Comparison of ENCODE assay signal across 20 cellular contexts in genomic region chr7:150814328-150815001, GRCh38. TPM values are rescaled to one million over a fixed set of nuclear protein-coding genes. Genes with fewer than 3 reads are reported as not detected.
DNase-seq lines count a peak whose midpoint lies in the region; ATAC-seq, FAIRE-seq and TF ChIP-seq lines count a peak whose summit lies in the region.
"Had no signal": no experiment of that assay in that cellular context is flagged by ENCODE, and none has a peak within 500 bp of the region (broad histone marks: within the 10 kb centered on the region; RNA-seq: fewer than 3 reads in every experiment).

No MANE protein-coding gene starts in this region.

- DNase-seq in GM23338 (ENCODE audit: low spot score) (no peak), H1 (ENCODE audit: low read depth in 1 of 2, low spot score in 2 of 2) (no peak), neural progenitor cell (ENCODE audit: low spot score) (no peak), small intestine (peak; percentile 79), posterior vena cava (ENCODE audit: low spot score) (no peak)
- no peak for DNase-seq in activated naive CD8-positive, alpha-beta T cell treated with anti-CD3 and anti-CD28 coated beads for 36 hours
- no peak for DNase-seq in activated CD8-positive, alpha-beta T cell treated with anti-CD3 and anti-CD28 coated beads for 36 hours
- DNase-seq: 8988T; Calu3; CD8-positive, alpha-beta T cell; DMS79 treated with DMSO at 0.1 percent for 48 hours; GF-D8; HCEC 1CT had no signal

- H3K4me2 ChIP-seq in GM23338 = no peak overlapping the region
- H3K4me2 ChIP-seq in H1 (ENCODE audit: insufficient read depth in 1 of 2, low read depth in 2 of 2, low read length in 2 of 2) = peak overlapping the region; percentile 14 to 19; a peak in 1 of 4 replicates
- H3K4me2 ChIP-seq in neural progenitor cell = peak overlapping the region; percentile 40
- H3K4me2 ChIP-seq: BLaER1 treated with 17β-estradiol and CSF1 and Interleukin-3, amounts not matched to agents 10 nM and 100 nM had no signal

- no peaks in the 10 kb centered on the region for H3F3A ChIP-seq in GM23338 (replicated peaks; ENCODE audit: low read depth)
- peaks cover 16% of the 10 kb centered on the region for H3F3A ChIP-seq in neural progenitor cell (ENCODE audit: low read depth)

- FAIRE-seq in H1 (lab: Jason Lieb, UNC) (no peak), small intestine (lab: Jason Lieb, UNC) (no peak)
- FAIRE-seq: H54 had no signal

- H3K4ac ChIP-seq in H1 (replicated peaks; ENCODE audit: insufficient read length, low read depth, low read length) = no peak overlapping the region

- H3K27me3 Mint-ChIP-seq in GM23338 (ENCODE audit: insufficient read depth, low read depth, poor library complexity) (no peaks in the 10 kb centered on the region), neural progenitor cell (ENCODE audit: insufficient read depth, low read depth) (peaks cover 6% of the 10 kb centered on the region)
- H3K27me3 Mint-ChIP-seq in activated naive CD8-positive, alpha-beta T cell treated with anti-CD3 and anti-CD28 coated beads for 36 hours = peaks cover 41% of the 10 kb centered on the region
- peaks cover 34% of the 10 kb centered on the region for H3K27me3 Mint-ChIP-seq in activated CD8-positive, alpha-beta T cell treated with anti-CD3 and anti-CD28 coated beads for 36 hours

- H3K9ac ChIP-seq in H1 (replicated peaks in 1 of 4; ENCODE audit: extremely low read depth in 1 of 4, low read depth in 3 of 4, low read length in 3 of 4) (no peak overlapping the region), neural progenitor cell (no peak overlapping the region)
- H3K9ac ChIP-seq: BLaER1 treated with 17β-estradiol and CSF1 and Interleukin-3, amounts not matched to agents 10 nM and 100 nM had no signal

- no peaks in the 10 kb centered on the region for H3K9me2 ChIP-seq in GM23338 (ENCODE audit: insufficient read depth)

- H3K27ac ChIP-seq in GM23338 (ENCODE audit: low read depth) (no peak overlapping the region), H1 (ENCODE audit: low read depth, low read length) (no peak overlapping the region), neural progenitor cell (peak overlapping the region; percentile 71), small intestine (ENCODE audit: low read depth in 1 of 2, low read length in 1 of 2) (no peak overlapping the region)
- H3K27ac ChIP-seq: BLaER1 treated with 17β-estradiol and CSF1 and Interleukin-3, amounts not matched to agents 10 nM and 100 nM; HL-60 had no signal

- H3K36me3 ChIP-seq in GM23338 (ENCODE audit: insufficient read depth) (no peaks in the 10 kb centered on the region), H1 (ENCODE audit: control insufficient read depth in 2 of 4, insufficient read depth in 4 of 4, low read length in 3 of 4) (no peaks in the 10 kb centered on the region; a peak in 1 of 8 replicates), neural progenitor cell (no peaks in the 10 kb centered on the region), small intestine (ENCODE audit: control insufficient read depth in 2 of 2, insufficient read depth in 2 of 2, low read length in 2 of 2) (no peaks in the 10 kb centered on the region)
- H3K36me3 ChIP-seq: BLaER1 treated with 17β-estradiol and CSF1 and Interleukin-3, amounts not matched to agents 10 nM and 100 nM had no signal

- H2AK5ac ChIP-seq in H1 (ENCODE audit: low read depth, low read length) = no peak overlapping the region

- H3K36me3 Mint-ChIP-seq in GM23338 (ENCODE audit: low read depth) (peaks cover 5% of the 10 kb centered on the region; the same call in 1 of the 3 replicates), neural progenitor cell (no peaks in the 10 kb centered on the region)
- no peaks in the 10 kb centered on the region for H3K36me3 Mint-ChIP-seq in activated naive CD8-positive, alpha-beta T cell treated with anti-CD3 and anti-CD28 coated beads for 36 hours
- H3K36me3 Mint-ChIP-seq in activated CD8-positive, alpha-beta T cell treated with anti-CD3 and anti-CD28 coated beads for 36 hours (ENCODE audit: low read depth) = peaks cover 4% of the 10 kb centered on the region
- H3K36me3 Mint-ChIP-seq: CD8-positive, alpha-beta T cell had no signal

- TF ChIP-seq CTCF in GM23338 (conservative IDR thresholded peaks at IDR 0.05; ENCODE audit: low read depth in 2 of 2) (no peak), H1 (IDR thresholded peaks at IDR 0.05; ENCODE audit: control extremely low read depth in 1 of 3, insufficient read depth in 1 of 3, low read depth in 1 of 3, low read length in 3 of 3) (no peak), neural progenitor cell (IDR thresholded peaks at IDR 0.05) (no peak)
- no peak for TF ChIP-seq CTCF in activated CD8-positive, alpha-beta T cell treated with anti-CD3 and anti-CD28 coated beads for 36 hours (IDR thresholded peaks at IDR 0.05)

- intact Hi-C loops in posterior vena cava (cut with DNase I) = no loop called here
- intact Hi-C loops in activated CD8-positive, alpha-beta T cell treated with anti-CD3 and anti-CD28 coated beads for 36 hours (cut with micrococcal nuclease) = no loop called here

- H3K9me3 ChIP-seq in H1 (ENCODE audit: insufficient read depth in 2 of 2, low read depth in 1 of 2, low read length in 1 of 2) = peaks cover 0 to 6% of the 10 kb centered on the region in 2 experiments; a peak in 1 of 4 replicates
- H3K9me3 ChIP-seq in neural progenitor cell (ENCODE audit: low read depth) = peaks cover 7% of the 10 kb centered on the region
- no peaks in the 10 kb centered on the region for H3K9me3 ChIP-seq in small intestine (ENCODE audit: control insufficient read depth, low read depth)

- H3K4me1 Mint-ChIP-seq in GM23338 = peaks cover 9% of the 10 kb centered on the region; the same call in 2 of the 3 replicates
- peaks cover 12% of the 10 kb centered on the region for H3K4me1 Mint-ChIP-seq in neural progenitor cell
- no peaks in the 10 kb centered on the region for H3K4me1 Mint-ChIP-seq in activated naive CD8-positive, alpha-beta T cell treated with anti-CD3 and anti-CD28 coated beads for 36 hours
- H3K4me1 Mint-ChIP-seq in activated CD8-positive, alpha-beta T cell treated with anti-CD3 and anti-CD28 coated beads for 36 hours (ENCODE audit: low read depth) = no peaks in the 10 kb centered on the region
- H3K4me1 Mint-ChIP-seq: B cell had no signal

- H4K8ac ChIP-seq in H1 (ENCODE audit: extremely low read depth, insufficient read depth, low read length) = no peak overlapping the region

- TF ChIP-seq RAD21 in H1 (IDR thresholded peaks at IDR 0.05 in 1 of 2, conservative IDR thresholded peaks at IDR 0.05 in 1 of 2; ENCODE audit: low read depth in 2 of 2, low read length in 2 of 2) = no peak

- peak overlapping the region; percentile 15; the same call in 1 of the 2 replicates for H2BK20ac ChIP-seq in H1 (ENCODE audit: low read length)

- H3K56ac ChIP-seq in H1 (replicated peaks; ENCODE audit: insufficient read length, low read depth, low read length) = no peak overlapping the region

- H2BK15ac ChIP-seq in H1 (ENCODE audit: low read length) = no peak overlapping the region; the same call in 1 of the 2 replicates

- no peaks in the 10 kb centered on the region for H3K4me1 ChIP-seq in GM23338 (ENCODE audit: insufficient read depth)
- peaks cover 3 to 5% (median 4%) of the 10 kb centered on the region in 4 experiments; a peak in 5 of 7 replicates for H3K4me1 ChIP-seq in H1 (replicated peaks in 1 of 4; ENCODE audit: control insufficient read depth in 3 of 4, insufficient read depth in 4 of 4, low read length in 3 of 4)
- H3K4me1 ChIP-seq in neural progenitor cell = peaks cover 13% of the 10 kb centered on the region
- peaks cover 0 to 4% of the 10 kb centered on the region in 2 donors for H3K4me1 ChIP-seq in small intestine (ENCODE audit: control insufficient read depth in 2 of 2, insufficient read depth in 1 of 2, low read depth in 1 of 2, low read length in 1 of 2)

- no peak overlapping the region for H4K91ac ChIP-seq in H1 (replicated peaks; ENCODE audit: insufficient read length, low read length)

- H3K27me3 ChIP-seq in GM23338 (ENCODE audit: insufficient read depth) = no peaks in the 10 kb centered on the region
- H3K27me3 ChIP-seq in H1 (replicated peaks in 1 of 4; ENCODE audit: control insufficient read depth in 3 of 4, extremely low read depth in 1 of 4, insufficient read depth in 3 of 4, low read length in 3 of 4) = no peaks in the 10 kb centered on the region; a peak in 1 of 7 replicates
- no peaks in the 10 kb centered on the region for H3K27me3 ChIP-seq in neural progenitor cell
- H3K27me3 ChIP-seq in small intestine (ENCODE audit: control insufficient read depth in 2 of 2, insufficient read depth in 2 of 2, low read length in 2 of 2) = peaks cover 0 to 3% of the 10 kb centered on the region in 2 donors
- H3K27me3 ChIP-seq: BLaER1 treated with 17β-estradiol and CSF1 and Interleukin-3, amounts not matched to agents 10 nM and 100 nM had no signal

- H2AFZ ChIP-seq in GM23338 = no peak overlapping the region
- no peak overlapping the region for H2AFZ ChIP-seq in H1 (ENCODE audit: low read length)
- no peak overlapping the region for H2AFZ ChIP-seq in neural progenitor cell (replicated peaks)

- H3K79me2 ChIP-seq in GM23338 (replicated peaks; ENCODE audit: insufficient read depth) (no peaks in the 10 kb centered on the region), H1 (ENCODE audit: control insufficient read depth in 1 of 2, insufficient read depth in 2 of 2, low read length in 2 of 2) (no peaks in the 10 kb centered on the region), neural progenitor cell (ENCODE audit: low read depth) (no peaks in the 10 kb centered on the region)

- H3K79me1 ChIP-seq in H1 (ENCODE audit: low read depth, low read length) = no peaks in the 10 kb centered on the region

- CTCF ChIA-PET in H1 (lab: Charles Lee; ENCODE audit: partially characterized antibody) = interaction anchor here (1.2 to 1.5 kb wide), 3 partner anchors 22 to 195 kb away, joined by 3 to 4 read pairs (median 3); no protein-coding TSS in a partner anchor
- CTCF ChIA-PET in activated CD8-positive, alpha-beta T cell treated with anti-CD3 and anti-CD28 coated beads for 36 hours (lab: Charles Lee) = interaction anchor here (0.6 kb wide), 1 partner anchor 62 kb away, joined by 3 read pairs; no protein-coding TSS in a partner anchor

- H3K4me3 Mint-ChIP-seq in GM23338 (no peak overlapping the region), neural progenitor cell (no peak overlapping the region)
- H3K4me3 Mint-ChIP-seq in activated naive CD8-positive, alpha-beta T cell treated with anti-CD3 and anti-CD28 coated beads for 36 hours = no peak overlapping the region
- H3K4me3 Mint-ChIP-seq in activated CD8-positive, alpha-beta T cell treated with anti-CD3 and anti-CD28 coated beads for 36 hours = no peak overlapping the region
- H3K4me3 Mint-ChIP-seq: B cell; CD8-positive, alpha-beta T cell had no signal

- H3K27ac Mint-ChIP-seq in GM23338 (no peak overlapping the region), neural progenitor cell (no peak overlapping the region)
- H3K27ac Mint-ChIP-seq in activated naive CD8-positive, alpha-beta T cell treated with anti-CD3 and anti-CD28 coated beads for 36 hours = no peak overlapping the region
- no peak overlapping the region for H3K27ac Mint-ChIP-seq in activated CD8-positive, alpha-beta T cell treated with anti-CD3 and anti-CD28 coated beads for 36 hours
- H3K27ac Mint-ChIP-seq: B cell; CD8-positive, alpha-beta T cell had no signal

- TF ChIP-seq EP300 in H1 (IDR thresholded peaks at IDR 0.05; ENCODE audit: borderline replicate concordance in 1 of 2, low read depth in 2 of 2, low read length in 2 of 2) = no peak

- ATAC-seq in GM23338 = peak; percentile 52; the same call in 2 of the 3 replicates
- ATAC-seq in activated CD8-positive, alpha-beta T cell treated with anti-CD3 and anti-CD28 coated beads for 36 hours = no peak
- ATAC-seq: CD8-positive, alpha-beta T cell had no signal

- no peak overlapping the region; the same call in 1 of the 2 replicates for H2BK12ac ChIP-seq in H1 (ENCODE audit: low read depth, low read length)

- peak overlapping the region; percentile 38 for H2BK120ac ChIP-seq in H1 (replicated peaks; ENCODE audit: low read depth, low read length)

- WGBS in H1 (ENCODE audit: extremely low coverage in 1 of 2, insufficient coverage in 1 of 2, insufficient read length in 1 of 2, insufficient replicate concordance in 2 of 2, low coverage in 1 of 2, low lambda C conversion rate in 2 of 2, missing lambda C conversion rate in 1 of 2), 2 experiments = 71% methylated on average over 7 of the region's 7 CpGs; no CpG with 5 or more reads in 1 of the 2 experiments
- 27 to 67% (median 41%) methylated on average over 7 of the region's 7 CpGs for WGBS in small intestine, 3 donors

- no peak overlapping the region for H3K23ac ChIP-seq in H1 (ENCODE audit: insufficient read length)

- no peak for TF ChIP-seq POLR2A in H1 (IDR thresholded peaks at IDR 0.05; ENCODE audit: control extremely low read depth in 1 of 2, low read depth in 2 of 2, low read length in 2 of 2)

- H3K9me3 Mint-ChIP-seq in GM23338 (peaks cover 5% of the 10 kb centered on the region; the same call in 1 of the 3 replicates), neural progenitor cell (peaks cover 26% of the 10 kb centered on the region)
- H3K9me3 Mint-ChIP-seq in activated naive CD8-positive, alpha-beta T cell treated with anti-CD3 and anti-CD28 coated beads for 36 hours = peaks cover 11% of the 10 kb centered on the region
- peaks cover 7% of the 10 kb centered on the region for H3K9me3 Mint-ChIP-seq in activated CD8-positive, alpha-beta T cell treated with anti-CD3 and anti-CD28 coated beads for 36 hours

- POLR2A ChIA-PET in H1 (lab: Charles Lee; ENCODE audit: partially characterized antibody) = interaction anchor here (1.6 kb wide), 1 partner anchor 445 kb away, joined by 3 read pairs; no protein-coding TSS in a partner anchor
- POLR2A ChIA-PET in activated CD8-positive, alpha-beta T cell treated with anti-CD3 and anti-CD28 coated beads for 36 hours (lab: Charles Lee) = interaction anchor here (0.6 kb wide), 1 partner anchor 327 kb away, joined by 3 read pairs; no protein-coding TSS in a partner anchor

- H4K20me1 ChIP-seq in GM23338 (replicated peaks; ENCODE audit: insufficient read depth) = no peaks in the 10 kb centered on the region; the same call in 1 of the 2 replicates
- no peaks in the 10 kb centered on the region for H4K20me1 ChIP-seq in H1 (replicated peaks in 1 of 2; ENCODE audit: control insufficient read depth in 1 of 2, insufficient read depth in 2 of 2, low read length in 2 of 2)
- no peaks in the 10 kb centered on the region for H4K20me1 ChIP-seq in neural progenitor cell (ENCODE audit: low read depth)
- H4K20me1 ChIP-seq: BLaER1 treated with 17β-estradiol and CSF1 and Interleukin-3, amounts not matched to agents 10 nM and 100 nM had no signal

- no peak overlapping the region for H3K14ac ChIP-seq in H1 (ENCODE audit: insufficient read length)

- H3K4me3 ChIP-seq in GM23338 (no peak overlapping the region), H1 (ENCODE audit: extremely low read depth in 1 of 4, insufficient read depth in 2 of 4, low read depth in 3 of 4, low read length in 4 of 4) (no peak overlapping the region), neural progenitor cell (no peak overlapping the region), small intestine (ENCODE audit: low read depth in 1 of 2, low read length in 2 of 2) (no peak overlapping the region)
- H3K4me3 ChIP-seq: BLaER1 treated with 17β-estradiol and CSF1 and Interleukin-3, amounts not matched to agents 10 nM and 100 nM had no signal

- no peak overlapping the region; the same call in 1 of the 2 replicates for H2BK5ac ChIP-seq in H1 (ENCODE audit: low read depth, low read length)

- H3K23me2 ChIP-seq in H1 (ENCODE audit: low read depth, low read length) = no peaks in the 10 kb centered on the region

- no peak overlapping the region for H4K5ac ChIP-seq in H1 (ENCODE audit: insufficient read length, low read depth, low read length)

- H3K18ac ChIP-seq in H1 (ENCODE audit: extremely low read depth, low read length) = no peak overlapping the region

RNA-seq across cellular contexts. Expression of gene TMEM176A, which starts 13.9 kb away (rescaled TPM):
- total RNA-seq in GM23338 (2014; rRNA removed; shearing (Covaris generic)) = not detected in 2 replicates
- polyA plus RNA-seq in GM23338 (2016; fragmentation: Nextera tagmentation; extraction: Ambion mirVana) (0.34 and 0.66 TPM in 2 replicates), H1 (2011; rRNA removed) (0.71 and 1.5 TPM in 2 replicates), small intestine (100 to 1,000 TPM; 143 to 230 (median 227) TPM)
- 0.90 and 1.3 TPM in 2 replicates for total RNA-seq in H1 (2021; fragmentation: NEBNext Ultra II Directional; extraction: Animal tissue kit (Norgen Biotek cat#: 25700))
- polyA plus RNA-seq in H1 (2011; cell fraction: cytosol; rRNA removed) = 0.45 TPM
- 0.81 TPM for polyA plus RNA-seq in H1 (2011; cell fraction: nucleus; rRNA removed)
- polyA plus RNA-seq in H1 (2012, experiment 1 of 2) = 0.39 to 1.4 TPM (median 1.0 TPM) in 4 replicates
- 1.4 TPM for polyA plus RNA-seq in H1 (2012, experiment 2 of 2)
- 0.69 TPM for polyA plus RNA-seq in H1 (2013, experiment 1 of 2)
- 0.75 TPM for polyA plus RNA-seq in H1 (2013, experiment 2 of 2)
- 0.78 TPM in 1 of 2 replicates, not detected in the other for polyA minus RNA-seq in H1 (2011; rRNA and poly(A)+ RNA removed)
- polyA minus RNA-seq in H1 (2011; cell fraction: cytosol; rRNA and poly(A)+ RNA removed) = not detected
- polyA minus RNA-seq in H1 (2011; cell fraction: nucleus; rRNA and poly(A)+ RNA removed) = not detected
- total RNA-seq in neural progenitor cell (ENCODE audit: low replicate concordance) (0.62 TPM in 1 of 2 replicates, not detected in the other), posterior vena cava (10 to 100 TPM; 47.2 to 70.7 TPM)
- total RNA-seq in activated naive CD8-positive, alpha-beta T cell treated with anti-CD3 and anti-CD28 coated beads for 36 hours = not detected
- total RNA-seq in activated CD8-positive, alpha-beta T cell treated with anti-CD3 and anti-CD28 coated beads for 36 hours = not detected
- total RNA-seq: B cell, HT1080 had no signal

RNA-seq across cellular contexts. Expression of gene TMEM176B, which starts 14.3 kb away (rescaled TPM):
- total RNA-seq in GM23338 (2014; rRNA removed; shearing (Covaris generic)) = 0.35 and 0.47 TPM in 2 replicates
- polyA plus RNA-seq in GM23338 (2016; fragmentation: Nextera tagmentation; extraction: Ambion mirVana) (0.42 and 0.83 TPM in 2 replicates), H1 (2011; rRNA removed) (2.1 and 2.2 TPM in 2 replicates), small intestine (100 to 1,000 TPM; 152 to 218 (median 206) TPM)
- 1.2 TPM in 2 replicates for total RNA-seq in H1 (2021; fragmentation: NEBNext Ultra II Directional; extraction: Animal tissue kit (Norgen Biotek cat#: 25700))
- 1.7 TPM for polyA plus RNA-seq in H1 (2011; cell fraction: cytosol; rRNA removed)
- polyA plus RNA-seq in H1 (2011; cell fraction: nucleus; rRNA removed) = 1.9 TPM
- 0.48 to 1.3 TPM (median 1.2 TPM) in 4 replicates for polyA plus RNA-seq in H1 (2012, experiment 1 of 2)
- polyA plus RNA-seq in H1 (2012, experiment 2 of 2) = 1.3 TPM
- polyA plus RNA-seq in H1 (2013, experiment 1 of 2) = 0.91 TPM
- polyA plus RNA-seq in H1 (2013, experiment 2 of 2) = 0.87 TPM
- 1.0 TPM in 1 of 2 replicates, not detected in the other for polyA minus RNA-seq in H1 (2011; rRNA and poly(A)+ RNA removed)
- not detected for polyA minus RNA-seq in H1 (2011; cell fraction: cytosol; rRNA and poly(A)+ RNA removed)
- polyA minus RNA-seq in H1 (2011; cell fraction: nucleus; rRNA and poly(A)+ RNA removed) = not detected
- total RNA-seq in neural progenitor cell (ENCODE audit: low replicate concordance) (0.54 and 1.1 TPM in 2 replicates), posterior vena cava (100 to 1,000 TPM in 1 of 2 donors, 10 to 100 TPM in 1; 65.3 to 110 TPM)
- total RNA-seq in activated naive CD8-positive, alpha-beta T cell treated with anti-CD3 and anti-CD28 coated beads for 36 hours = not detected
- total RNA-seq in activated CD8-positive, alpha-beta T cell treated with anti-CD3 and anti-CD28 coated beads for 36 hours = not detected
- total RNA-seq: CD8-positive, alpha-beta T cell; HT1080 had no signal

RNA-seq across cellular contexts. Expression of gene AOC1, which starts 37.9 kb away (rescaled TPM):
- 0.47 TPM in 1 of 2 replicates, not detected in the other for total RNA-seq in GM23338 (2014; rRNA removed; shearing (Covaris generic))
- not detected in 2 replicates for polyA plus RNA-seq in GM23338 (2016; fragmentation: Nextera tagmentation; extraction: Ambion mirVana)
- total RNA-seq in H1 (2021; fragmentation: NEBNext Ultra II Directional; extraction: Animal tissue kit (Norgen Biotek cat#: 25700)) = 0.15 and 0.48 TPM in 2 replicates
- polyA plus RNA-seq in H1 (2011; rRNA removed) = 0.17 TPM in 2 replicates
- 0.06 TPM for polyA plus RNA-seq in H1 (2011; cell fraction: cytosol; rRNA removed)
- 0.16 TPM for polyA plus RNA-seq in H1 (2011; cell fraction: nucleus; rRNA removed)
- polyA plus RNA-seq in H1 (2012, experiment 1 of 2) = 0.17 to 0.21 TPM (median 0.21 TPM) in 3 of 4 replicates, not detected in the other
- 0.20 TPM for polyA plus RNA-seq in H1 (2012, experiment 2 of 2)
- polyA plus RNA-seq in H1 (2013, experiment 1 of 2) = 0.16 TPM
- polyA plus RNA-seq in H1 (2013, experiment 2 of 2) = 0.17 TPM
- 0.09 TPM in 1 of 2 replicates, not detected in the other for polyA minus RNA-seq in H1 (2011; rRNA and poly(A)+ RNA removed)
- not detected for polyA minus RNA-seq in H1 (2011; cell fraction: cytosol; rRNA and poly(A)+ RNA removed)
- polyA minus RNA-seq in H1 (2011; cell fraction: nucleus; rRNA and poly(A)+ RNA removed) = 0.40 TPM
- not detected in 2 replicates for total RNA-seq in neural progenitor cell (ENCODE audit: low replicate concordance)
- 100 to 1,000 TPM in 2 of 3 donors, 10 to 100 TPM in 1; 72.7 to 190 (median 156) TPM for polyA plus RNA-seq in small intestine
- total RNA-seq in activated naive CD8-positive, alpha-beta T cell treated with anti-CD3 and anti-CD28 coated beads for 36 hours = not detected
- total RNA-seq in posterior vena cava = under 1 TPM in 1 of 2 donors, not detected in 1; 0.46 TPM
- total RNA-seq in activated CD8-positive, alpha-beta T cell treated with anti-CD3 and anti-CD28 coated beads for 36 hours = not detected
- total RNA-seq: A673; B cell; CD8-positive, alpha-beta T cell; HT1080 had no signal
- polyA plus RNA-seq: AG04450 had no signal

Comparison
In these comparisons a context has a peak if more than half of its experiments do, and no peak if none do; other contexts are left out.
1. RNA of gene TMEM176A, which starts 13.9 kb away (total RNA-seq): 47.2 to 70.7 TPM in posterior vena cava; 0.90 to 1.3 TPM in H1, not detected in GM23338, 0.62 TPM in neural progenitor cell, not detected in activated naive CD8-positive, alpha-beta T cell treated with anti-CD3 and anti-CD28 coated beads for 36 hours and not detected in activated CD8-positive, alpha-beta T cell treated with anti-CD3 and anti-CD28 coated beads for 36 hours; every median in the first group is over 10 times any median in the second.
2. RNA of gene TMEM176B, which starts 14.3 kb away (total RNA-seq): 65.3 to 110 TPM in posterior vena cava; 1.2 TPM in H1, 0.54 to 1.1 TPM in neural progenitor cell, 0.35 to 0.47 TPM in GM23338, not detected in activated naive CD8-positive, alpha-beta T cell treated with anti-CD3 and anti-CD28 coated beads for 36 hours and not detected in activated CD8-positive, alpha-beta T cell treated with anti-CD3 and anti-CD28 coated beads for 36 hours; every median in the first group is over 10 times any median in the second.